ENCODE assay signal across 8 cellular contexts in genomic region chr19:4635763-4636135, GRCh38. TPM values are rescaled to one million over a fixed set of nuclear protein-coding genes. Genes with fewer than 3 reads are reported as not detected.
DNase-seq lines count a peak whose midpoint lies in the region; TF ChIP-seq lines count a peak whose summit lies in the region.

No MANE protein-coding gene starts in this region.

- TF ChIP-seq CTCF in lower leg skin (IDR thresholded peaks at IDR 0.05), result no peak
- no peak for TF ChIP-seq CTCF in type B pancreatic cell (conservative IDR thresholded peaks at IDR 0.05)

- H3K4me3 ChIP-seq in lower leg skin (ENCODE audit: low read depth, poor library complexity, severe bottlenecking), result peak overlapping the region; percentile 24

- peaks cover 29% of the 10 kb centered on the region for H3K27me3 Mint-ChIP-seq in activated naive CD4-positive, alpha-beta T cell treated with anti-CD3 and anti-CD28 coated beads, Interleukin-2, amount 10 ng/mL, durations not matched to agents 7 days and 5 days
- peaks cover 5% of the 10 kb centered on the region for H3K27me3 Mint-ChIP-seq in type B pancreatic cell

- TF ChIP-seq POLR2A in lower leg skin (IDR thresholded peaks at IDR 0.05), result no peak

- CTCF ChIA-PET in activated naive CD4-positive, alpha-beta T cell treated with anti-CD3 and anti-CD28 coated beads, Interleukin-2, amount 10 ng/mL, durations not matched to agents 7 days and 5 days (lab: Charles Lee), result interaction anchor here (1.3 to 3.3 kb wide), 15 partner anchors 10 to 181 kb away, joined by 3 to 61 read pairs (median 7); partner anchors contain the start of gene PLIN5

- H3K27ac ChIP-seq in angular gyrus (ENCODE audit: low read depth, low read length), result peak overlapping the region; percentile 4

- 28 to 29% methylated on average over 15 of the region's 15 CpGs for WGBS in lower leg skin, 2 donors

- H3K27ac Mint-ChIP-seq in activated naive CD4-positive, alpha-beta T cell treated with anti-CD3 and anti-CD28 coated beads, Interleukin-2, amount 10 ng/mL, durations not matched to agents 7 days and 5 days, result no peak overlapping the region
- no peak overlapping the region for H3K27ac Mint-ChIP-seq in type B pancreatic cell

- peaks cover 41% of the 10 kb centered on the region for H3K4me1 Mint-ChIP-seq in activated naive CD4-positive, alpha-beta T cell treated with anti-CD3 and anti-CD28 coated beads, Interleukin-2, amount 10 ng/mL, durations not matched to agents 7 days and 5 days
- peaks cover 9% of the 10 kb centered on the region for H3K4me1 Mint-ChIP-seq in type B pancreatic cell (ENCODE audit: unreplicated experiment)

- H3K9me3 Mint-ChIP-seq in activated naive CD4-positive, alpha-beta T cell treated with anti-CD3 and anti-CD28 coated beads, Interleukin-2, amount 10 ng/mL, durations not matched to agents 7 days and 5 days, result no peaks in the 10 kb centered on the region
- H3K9me3 Mint-ChIP-seq in type B pancreatic cell, result no peaks in the 10 kb centered on the region

- H3K4me3 Mint-ChIP-seq in activated naive CD4-positive, alpha-beta T cell treated with anti-CD3 and anti-CD28 coated beads, Interleukin-2, amount 10 ng/mL, durations not matched to agents 7 days and 5 days, result peak overlapping the region; percentile 43
- peak overlapping the region; percentile 68 for H3K4me3 Mint-ChIP-seq in type B pancreatic cell

- intact Hi-C loops in lower leg skin (cut with DNase I; ENCODE audit: low total_unique reads), result loop anchor here (5.0 kb wide), 2 partner anchors 63 to 78 kb away; partner anchors contain the start of gene SEMA6B

- DNase-seq in activated naive CD4-positive, alpha-beta T cell treated with anti-CD3 and anti-CD28 coated beads, Interleukin-2, amount 10 ng/mL, durations not matched to agents 7 days and 5 days, result no peak
- DNase-seq in activated naive CD4-positive, alpha-beta T cell (lab: John Stamatoyannopoulos, UW), result no peak
- DNase-seq in lower leg skin (ENCODE audit: low spot score in 2 of 2), result no peak
- DNase-seq in type B pancreatic cell (ENCODE audit: extremely low spot score, unreplicated experiment), result no peak
- DNase-seq in NCI-H345 (lab: John Stamatoyannopoulos, UW), result no peak
- no peak for DNase-seq in effector CD4-positive, alpha-beta T cell
- DNase-seq in NCI-H1436 (lab: John Stamatoyannopoulos, UW), result no peak

- H3K36me3 Mint-ChIP-seq in activated naive CD4-positive, alpha-beta T cell treated with anti-CD3 and anti-CD28 coated beads, Interleukin-2, amount 10 ng/mL, durations not matched to agents 7 days and 5 days, result no peaks in the 10 kb centered on the region
- H3K36me3 Mint-ChIP-seq in type B pancreatic cell, result no peaks in the 10 kb centered on the region

RNA-seq across cellular contexts. Expression of gene TNFAIP8L1, which starts 3.6 kb away (rescaled TPM):
- 10 to 100 TPM in 1 of 4 donors, 1 to 10 TPM in 3; 3.1 to 11.6 (median 7.0) TPM for total RNA-seq in lower leg skin
- 4.3 and 8.9 TPM in 2 replicates for total RNA-seq in type B pancreatic cell (ENCODE audit: low replicate concordance)

RNA-seq across cellular contexts. Expression of gene MYDGF, which starts 34.4 kb away (rescaled TPM):
- total RNA-seq in lower leg skin, result 10 to 100 TPM; 25.9 to 56.0 (median 29.6) TPM
- 57.5 and 63.7 TPM in 2 replicates for total RNA-seq in type B pancreatic cell (ENCODE audit: low replicate concordance)
